Comparison of ENCODE assay signal across 35 cellular contexts in genomic region chr11:12426176-12426575, GRCh38. TPM values are rescaled to one million over a fixed set of nuclear protein-coding genes. Genes with fewer than 3 reads are reported as not detected.
"Had no signal": no experiment of that assay in that cellular context is flagged by ENCODE, and none has a peak within 500 bp of the region (broad histone marks: within the 10 kb centered on the region; RNA-seq: fewer than 3 reads in every experiment).

No MANE protein-coding gene starts in this region.

- H3K9me3 Mint-ChIP-seq: activated B cell treated with CpG ODN at 0.5 μM for 24 hours; activated CD4-positive, alpha-beta memory T cell treated with anti-CD3 and anti-CD28 coated beads for 36 hours; activated CD8-positive, alpha-beta T cell treated with anti-CD3 and anti-CD28 coated beads for 36 hours; activated naive CD4-positive, alpha-beta T cell treated with anti-CD3 and anti-CD28 coated beads for 36 hours; activated naive CD4-positive, alpha-beta T cell treated with anti-CD3 and anti-CD28 coated beads, Interleukin-2, amount 50 U/mL, for 72 hours; activated naive CD8-positive, alpha-beta T cell treated with anti-CD3 and anti-CD28 coated beads for 36 hours; activated T-cell treated with anti-CD3 and anti-CD28 coated beads, Interleukin-2, amount 50 U/mL, for 4 hours; activated T-cell treated with anti-CD3 and anti-CD28 coated beads, Interleukin-2, amount 50 U/mL, for 72 hours; activated T-helper 1 cell treated with anti-CD3 and anti-CD28 coated beads, Interleukin-12 subunit alpha, Interleukin-12 subunit beta, Interleukin-2, Interleukin-4 antibody, amounts not matched to agents 30 ng/mL and 10 ng/mL and 1 ng/mL, durations not matched to agents 14 hours and 24 hours and 36 hours; activated T-helper 17 cell treated with anti-CD3 and anti-CD28 coated beads, Interleukin-2, amount 50 U/mL, for 72 hours; T-helper 1 cell treated with Interleukin-12 subunit alpha and Interleukin-12 subunit beta and Interleukin-4 antibody, amounts not matched to agents 30 μg/mL and 1 μg/mL, for 36 hours; T-helper 2 cell treated with Interferon-gamma antibody and Interleukin-4, amounts not matched to agents 5 μg/mL and 100 μg/mL, for 36 hours had no signal

- H3K27me3 ChIP-seq: adrenal gland, body of pancreas, brain microvascular endothelial cell, breast epithelium had no signal

- H3K4me3 ChIP-seq: adrenal gland, body of pancreas, breast epithelium had no signal

- H3K36me3 ChIP-seq: adrenal gland, brain microvascular endothelial cell, breast epithelium had no signal

- H3K27me3 Mint-ChIP-seq: activated CD4-positive, alpha-beta memory T cell treated with anti-CD3 and anti-CD28 coated beads for 36 hours; activated naive CD8-positive, alpha-beta T cell treated with anti-CD3 and anti-CD28 coated beads for 36 hours had no signal

- DNase-seq: activated B cell treated with CpG ODN at 0.5 μM for 24 hours; activated CD4-positive, alpha-beta memory T cell treated with anti-CD3 and anti-CD28 coated beads for 36 hours; activated CD4-positive, alpha-beta T cell treated with anti-CD3 and anti-CD28 coated beads for 4 hours; activated CD4-positive, alpha-beta T cell treated with anti-CD3 and anti-CD28 coated beads, Interleukin-2, amount 50 U/mL, for 1 hour; activated CD4-positive, alpha-beta T cell treated with anti-CD3 and anti-CD28 coated beads, Interleukin-2, amount 50 U/mL, for 4 hours; activated CD4-positive, CD25-positive, alpha-beta regulatory T cell treated with anti-CD3 and anti-CD28 coated beads, Interleukin-2, amount 50 U/mL, for 72 hours; activated CD8-positive, alpha-beta memory T cell treated with anti-CD3 and anti-CD28 coated beads, Interleukin-2, amount 50 U/mL, for 4 hours; activated CD8-positive, alpha-beta T cell treated with anti-CD3 and anti-CD28 coated beads for 36 hours; activated effector memory CD4-positive, alpha-beta T cell treated with anti-CD3 and anti-CD28 coated beads, Interleukin-2, amount 50 U/mL, for 16 hours; activated gamma-delta T cell treated with Interleukin-2 at 50 U/mL for 16 hours; activated naive CD4-positive, alpha-beta T cell; activated naive CD4-positive, alpha-beta T cell treated with anti-CD3 and anti-CD28 coated beads for 36 hours; activated naive CD4-positive, alpha-beta T cell treated with anti-CD3 and anti-CD28 coated beads, Interleukin-2, amount 50 U/mL, for 16 hours; activated naive CD8-positive, alpha-beta T cell treated with anti-CD3 and anti-CD28 coated beads for 36 hours; activated T-cell treated with anti-CD3 and anti-CD28 coated beads for 4 hours; activated T-cell treated with anti-CD3 and anti-CD28 coated beads, Interleukin-2, amount 50 U/mL, for 1 hour; activated T-cell treated with anti-CD3 and anti-CD28 coated beads, Interleukin-2, amount 50 U/mL, for 4 hours; activated T-cell treated with anti-CD3 and anti-CD28 coated beads, Interleukin-2, amount 50 U/mL, for 72 hours; adrenal gland; amniotic stem cell; aorta; body of pancreas; brain microvascular endothelial cell; central memory CD4-positive, alpha-beta T cell; SW 1271; T-helper 1 cell; T-helper 2 cell; T-helper 9 cell had no signal

- ATAC-seq: activated CD8-positive, alpha-beta T cell treated with anti-CD3 and anti-CD28 coated beads for 36 hours; activated naive CD4-positive, alpha-beta T cell treated with anti-CD3 and anti-CD28 coated beads, Interleukin-2, amount 50 U/mL, for 72 hours; activated T-cell treated with anti-CD3 and anti-CD28 coated beads, Interleukin-2, amount 50 U/mL, for 4 hours; activated T-cell treated with anti-CD3 and anti-CD28 coated beads, Interleukin-2, amount 50 U/mL, for 72 hours; activated T-helper 17 cell treated with anti-CD3 and anti-CD28 coated beads, Interleukin-2, amount 50 U/mL, for 72 hours; body of pancreas had no signal

- H3K27ac Mint-ChIP-seq: activated B cell treated with CpG ODN at 0.5 μM for 24 hours; activated CD4-positive, alpha-beta memory T cell treated with anti-CD3 and anti-CD28 coated beads for 36 hours; activated CD8-positive, alpha-beta T cell treated with anti-CD3 and anti-CD28 coated beads for 36 hours; activated naive CD4-positive, alpha-beta T cell treated with anti-CD3 and anti-CD28 coated beads for 36 hours; activated naive CD4-positive, alpha-beta T cell treated with anti-CD3 and anti-CD28 coated beads, Interleukin-2, amount 50 U/mL, for 72 hours; activated naive CD8-positive, alpha-beta T cell treated with anti-CD3 and anti-CD28 coated beads for 36 hours; activated T-cell treated with anti-CD3 and anti-CD28 coated beads, Interleukin-2, amount 50 U/mL, for 72 hours; activated T-helper 1 cell treated with anti-CD3 and anti-CD28 coated beads, Interleukin-12 subunit alpha, Interleukin-12 subunit beta, Interleukin-2, Interleukin-4 antibody, amounts not matched to agents 30 ng/mL and 10 ng/mL and 1 ng/mL, durations not matched to agents 14 hours and 24 hours and 36 hours; activated T-helper 17 cell treated with anti-CD3 and anti-CD28 coated beads, Interleukin-2, amount 50 U/mL, for 72 hours; T-helper 1 cell treated with Interleukin-12 subunit alpha and Interleukin-12 subunit beta and Interleukin-4 antibody, amounts not matched to agents 30 μg/mL and 1 μg/mL, for 36 hours; T-helper 2 cell treated with Interferon-gamma antibody and Interleukin-4, amounts not matched to agents 5 μg/mL and 100 μg/mL, for 36 hours had no signal

- H3K27ac ChIP-seq: adrenal gland, body of pancreas, brain microvascular endothelial cell, breast epithelium, VCaP had no signal

- H3K4me1 Mint-ChIP-seq: activated B cell treated with CpG ODN at 0.5 μM for 24 hours; activated naive CD8-positive, alpha-beta T cell treated with anti-CD3 and anti-CD28 coated beads for 36 hours; activated T-helper 17 cell treated with anti-CD3 and anti-CD28 coated beads, Interleukin-2, amount 50 U/mL, for 72 hours had no signal

- H3K4me3 Mint-ChIP-seq: activated B cell treated with CpG ODN at 0.5 μM for 24 hours; activated CD4-positive, alpha-beta memory T cell treated with anti-CD3 and anti-CD28 coated beads for 36 hours; activated CD8-positive, alpha-beta T cell treated with anti-CD3 and anti-CD28 coated beads for 36 hours; activated naive CD4-positive, alpha-beta T cell treated with anti-CD3 and anti-CD28 coated beads for 36 hours; activated naive CD8-positive, alpha-beta T cell treated with anti-CD3 and anti-CD28 coated beads for 36 hours; activated T-cell treated with anti-CD3 and anti-CD28 coated beads, Interleukin-2, amount 50 U/mL, for 4 hours; activated T-cell treated with anti-CD3 and anti-CD28 coated beads, Interleukin-2, amount 50 U/mL, for 72 hours; activated T-helper 1 cell treated with anti-CD3 and anti-CD28 coated beads, Interleukin-12 subunit alpha, Interleukin-12 subunit beta, Interleukin-2, Interleukin-4 antibody, amounts not matched to agents 30 ng/mL and 10 ng/mL and 1 ng/mL, durations not matched to agents 14 hours and 24 hours and 36 hours; activated T-helper 17 cell treated with anti-CD3 and anti-CD28 coated beads, Interleukin-2, amount 50 U/mL, for 72 hours; T-helper 1 cell treated with Interleukin-12 subunit alpha and Interleukin-12 subunit beta and Interleukin-4 antibody, amounts not matched to agents 30 μg/mL and 1 μg/mL, for 36 hours; T-helper 2 cell treated with Interferon-gamma antibody and Interleukin-4, amounts not matched to agents 5 μg/mL and 100 μg/mL, for 36 hours had no signal

- H3K9me3 ChIP-seq: adrenal gland, body of pancreas, breast epithelium had no signal

- H3K36me3 Mint-ChIP-seq: activated CD4-positive, alpha-beta memory T cell treated with anti-CD3 and anti-CD28 coated beads for 36 hours; activated naive CD4-positive, alpha-beta T cell treated with anti-CD3 and anti-CD28 coated beads, Interleukin-2, amount 50 U/mL, for 72 hours; activated naive CD8-positive, alpha-beta T cell treated with anti-CD3 and anti-CD28 coated beads for 36 hours had no signal

RNA-seq across cellular contexts. Expression of gene PARVA, which starts 48.8 kb away (rescaled TPM):
- total RNA-seq: activated B cell treated with CpG ODN at 0.5 μM for 24 hours; activated CD8-positive, alpha-beta T cell treated with anti-CD3 and anti-CD28 coated beads for 36 hours; activated T-cell treated with anti-CD3 and anti-CD28 coated beads, Interleukin-2, amount 50 U/mL, for 72 hours; activated T-helper 1 cell treated with anti-CD3 and anti-CD28 coated beads, Interleukin-12 subunit alpha, Interleukin-12 subunit beta, Interleukin-2, Interleukin-4 antibody, amounts not matched to agents 30 ng/mL and 10 ng/mL and 1 ng/mL, durations not matched to agents 14 hours and 24 hours and 36 hours had no signal
